8 cellular contexts compared by ENCODE assay signal in the genomic region with DNA sequence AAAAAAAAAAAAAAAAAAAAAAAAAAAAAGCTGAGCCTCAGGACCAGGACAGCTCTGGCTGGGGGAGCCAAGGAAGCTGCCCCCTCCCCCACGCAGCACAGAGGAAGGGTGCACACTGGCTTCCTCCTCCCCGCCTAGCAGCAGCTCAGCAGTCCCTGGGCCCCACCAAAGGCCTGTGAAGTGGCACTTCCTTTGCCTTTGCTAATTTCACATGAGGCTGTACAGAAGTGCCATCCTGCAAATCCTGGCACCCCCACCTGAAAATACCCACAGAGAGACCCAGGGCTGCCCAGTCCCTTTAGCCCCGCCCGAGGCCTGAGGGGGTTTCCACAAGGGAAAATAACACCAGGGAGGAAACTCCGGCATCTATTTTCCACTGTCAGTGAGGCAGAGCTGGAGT. TPM values are rescaled to one million over a fixed set of nuclear protein-coding genes. Genes with fewer than 3 reads are reported as not detected.
A peak's percentile ranks its signal among the peaks of the same experiment; 100 is the strongest.
DNase-seq lines count a peak whose midpoint lies in the region; ATAC-seq lines count a peak whose summit lies in the region.

No MANE protein-coding gene starts in this region.

- H3K4me3 Mint-ChIP-seq in memory B cell = peak overlapping the region; percentile 63

- H3K27ac Mint-ChIP-seq in memory B cell = peak overlapping the region; percentile 95

- H3K9me3 Mint-ChIP-seq in memory B cell = no peaks in the 10 kb centered on the region

- ATAC-seq in memory B cell (ENCODE audit: low read depth) (no peak), GM21381 (IDR thresholded peaks at IDR 0.05; ENCODE audit: unreplicated experiment) (no peak), HG02610 (IDR thresholded peaks at IDR 0.05; ENCODE audit: unreplicated experiment) (no peak)

- peaks cover 8% of the 10 kb centered on the region for H3K36me3 Mint-ChIP-seq in memory B cell

- no peaks in the 10 kb centered on the region for H3K27me3 Mint-ChIP-seq in memory B cell

- peaks cover 70% of the 10 kb centered on the region for H3K4me1 Mint-ChIP-seq in memory B cell

- peak; percentile 26 to 56 (median 42) for DNase-seq in stimulated activated naive CD4-positive, alpha-beta T cell (lab: John Stamatoyannopoulos, UW)
- no peak for DNase-seq in stimulated activated naive CD4-positive, alpha-beta T cell treated with Interleukin-2 at 50 U/mL for 16 hours (lab: John Stamatoyannopoulos, UW)
- DNase-seq in activated gamma-delta T cell (lab: John Stamatoyannopoulos, UW) (peak; percentile 19), memory B cell (ENCODE audit: low spot score in 2 of 2) (no peak), dermis blood vessel endothelial cell (no peak), middle frontal gyrus (ENCODE audit: extremely low spot score, low spot score) (no peak)

RNA-seq across cellular contexts. Expression of a gene that starts 3.9 kb away (rescaled TPM):
- 19.2 and 25.5 TPM in 2 replicates for total RNA-seq in dermis blood vessel endothelial cell

RNA-seq across cellular contexts. Expression of a gene that starts 18.6 kb away (rescaled TPM):
- 31.5 and 39.3 TPM in 2 replicates for total RNA-seq in dermis blood vessel endothelial cell

RNA-seq across cellular contexts. Expression of a gene that starts 28.5 kb away (rescaled TPM):
- total RNA-seq in dermis blood vessel endothelial cell = 7.3 and 10.2 TPM in 2 replicates

RNA-seq across cellular contexts. Expression of a gene that starts 39.5 kb away (rescaled TPM):
- total RNA-seq in dermis blood vessel endothelial cell = 110 and 151 TPM in 2 replicates

Comparison
In these comparisons a context has a peak if more than half of its experiments do, and no peak if none do; other contexts are left out.
1. DNase-seq: peak in stimulated activated naive CD4-positive, alpha-beta T cell (6 of 6) and activated gamma-delta T cell (single experiment); none in stimulated activated naive CD4-positive, alpha-beta T cell treated with Interleukin-2 at 50 U/mL for 16 hours (single experiment), memory B cell (0 of 2), dermis blood vessel endothelial cell (single experiment) and middle frontal gyrus (single experiment).